ENCODE assay signal across 35 cellular contexts in the genomic region with DNA sequence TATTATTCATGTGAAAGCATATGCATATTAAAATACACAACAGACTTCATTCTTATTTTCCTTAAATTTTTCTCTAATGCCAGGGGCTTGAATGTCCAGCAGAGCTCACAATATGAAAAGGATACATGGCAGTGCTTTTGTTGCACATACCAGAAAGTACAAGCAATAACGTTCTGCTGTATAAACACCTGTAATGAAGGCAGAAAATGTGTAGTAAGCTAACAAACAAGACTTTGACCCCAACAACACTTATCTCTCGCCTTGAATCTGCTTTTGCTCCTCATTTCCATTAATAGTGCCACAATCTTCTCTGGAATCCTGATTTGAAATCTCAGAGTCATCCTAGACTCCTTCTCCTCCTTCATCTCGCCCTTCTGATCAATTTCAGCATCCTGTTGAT.
"Had no signal": no experiment of that assay in that cellular context is flagged by ENCODE, and none has a peak within 500 bp of the region (broad histone marks: within the 10 kb centered on the region; RNA-seq: fewer than 3 reads in every experiment).

No MANE protein-coding gene starts in this region.

- H3K27me3 ChIP-seq: MG63 had no signal

- H3K4me3 ChIP-seq: MG63 had no signal

- H3K9me3 ChIP-seq: MG63 had no signal

- H3K9ac ChIP-seq: KMS-11 had no signal

- DNase-seq: Karpas-422, Kasumi-1, KG1, MG63, MM.1S, MV-4-11, NCI-H1048, NCI-H1092, NCI-H1092 treated with DMSO at 0.1 percent for 48 hours, NCI-H1105, NCI-H1105 treated with DMSO at 0.1 percent for 48 hours, NCI-H1417, NCI-H1417 treated with DMSO at 0.1 percent for 48 hours, NCI-H1436, NCI-H1436 treated with DMSO at 0.1 percent for 48 hours, NCI-H146, NCI-H1694, NCI-H1694 treated with DMSO at 0.1 percent for 48 hours, NCI-H187, NCI-H187 treated with DMSO at 0.1 percent for 48 hours, NCI-H1930, NCI-H2029, NCI-H2029 treated with DMSO at 0.1 percent for 48 hours, NCI-H2081, NCI-H2081 treated with DMSO at 0.1 percent for 48 hours, NCI-H2107, NCI-H2171, NCI-H2171 treated with DMSO at 0.1 percent for 48 hours, NCI-H2227 treated with DMSO at 0.1 percent for 48 hours, NCI-H226, NCI-H345, NCI-H446, NCI-H446 treated with DMSO at 0.1 percent for 48 hours, NCI-H510A had no signal

- H3K27ac ChIP-seq: KMS-11 had no signal

- H3K36me3 ChIP-seq: MG63 had no signal

- H3K4me2 ChIP-seq: KMS-11 had no signal
